ENCODE assay signal across 2 cellular contexts in the genomic region with DNA sequence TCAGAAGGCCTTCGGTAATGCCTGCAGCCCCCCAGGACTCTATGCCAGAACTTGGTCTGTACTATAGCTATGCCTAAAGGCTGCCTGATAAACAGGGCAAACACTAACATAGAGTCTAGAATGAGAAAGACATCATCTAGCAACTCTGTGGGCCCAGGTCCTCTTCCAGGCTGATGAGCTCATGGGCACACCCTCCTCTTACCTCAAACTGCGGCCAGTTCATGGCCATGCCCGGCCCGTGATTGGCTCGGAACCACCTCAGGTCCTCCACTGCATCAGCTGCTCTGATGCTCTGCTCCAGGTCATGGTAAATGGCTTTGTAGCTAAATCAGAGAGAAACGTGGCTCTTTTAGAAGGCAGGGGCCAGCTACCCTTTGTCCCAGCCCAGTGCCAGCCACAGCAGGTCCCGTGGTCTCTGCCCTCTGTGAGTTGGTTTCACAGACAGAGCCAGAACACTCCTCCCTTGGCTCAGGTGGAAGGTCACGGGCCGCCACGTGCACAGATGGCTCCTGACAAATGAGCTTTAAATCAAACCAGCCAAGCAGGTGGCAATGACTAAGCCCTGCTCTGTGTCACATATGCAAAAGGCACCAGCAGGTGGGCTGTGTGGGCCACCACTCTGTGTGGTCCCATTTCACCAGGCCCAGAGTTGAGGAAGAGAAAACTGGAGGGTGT.
TF ChIP-seq lines count a peak whose summit lies in the region.

No MANE protein-coding gene starts in this region.

TF ChIP-seq in HEK293, 187 proteins besides CTCF, POLR2A, EP300 and RAD21:
- TF ChIP-seq GLIS1 (tag by site-specific recombination; IDR thresholded peaks at IDR 0.05), result peak; percentile 56
- peak; percentile 60 for TF ChIP-seq ZIC2 (tag by site-specific recombination; IDR thresholded peaks at IDR 0.05)
- no peak for TF ChIP-seq ZNF585B (tag by site-specific recombination; IDR thresholded peaks at IDR 0.05)

TF ChIP-seq in GM12878, 131 proteins besides CTCF, POLR2A, EP300 and RAD21:
- no peak for TF ChIP-seq FOXM1 (IDR thresholded peaks at IDR 0.05; ENCODE audit: low read depth, low read length)
- TF ChIP-seq ZNF274 (IDR thresholded peaks at IDR 0.05; ENCODE audit: insufficient read depth, insufficient read length), result no peak
- TF ChIP-seq, protein P1, sequence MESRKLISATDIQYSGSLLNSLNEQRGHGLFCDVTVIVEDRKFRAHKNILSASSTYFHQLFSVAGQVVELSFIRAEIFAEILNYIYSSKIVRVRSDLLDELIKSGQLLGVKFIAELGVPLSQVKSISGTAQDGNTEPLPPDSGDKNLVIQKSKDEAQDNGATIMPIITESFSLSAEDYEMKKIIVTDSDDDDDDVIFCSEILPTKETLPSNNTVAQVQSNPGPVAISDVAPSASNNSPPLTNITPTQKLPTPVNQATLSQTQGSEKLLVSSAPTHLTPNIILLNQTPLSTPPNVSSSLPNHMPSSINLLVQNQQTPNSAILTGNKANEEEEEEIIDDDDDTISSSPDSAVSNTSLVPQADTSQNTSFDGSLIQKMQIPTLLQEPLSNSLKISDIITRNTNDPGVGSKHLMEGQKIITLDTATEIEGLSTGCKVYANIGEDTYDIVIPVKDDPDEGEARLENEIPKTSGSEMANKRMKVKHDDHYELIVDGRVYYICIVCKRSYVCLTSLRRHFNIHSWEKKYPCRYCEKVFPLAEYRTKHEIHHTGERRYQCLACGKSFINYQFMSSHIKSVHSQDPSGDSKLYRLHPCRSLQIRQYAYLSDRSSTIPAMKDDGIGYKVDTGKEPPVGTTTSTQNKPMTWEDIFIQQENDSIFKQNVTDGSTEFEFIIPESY (IDR thresholded peaks at IDR 0.05), result no peak
- TF ChIP-seq, protein P2, sequence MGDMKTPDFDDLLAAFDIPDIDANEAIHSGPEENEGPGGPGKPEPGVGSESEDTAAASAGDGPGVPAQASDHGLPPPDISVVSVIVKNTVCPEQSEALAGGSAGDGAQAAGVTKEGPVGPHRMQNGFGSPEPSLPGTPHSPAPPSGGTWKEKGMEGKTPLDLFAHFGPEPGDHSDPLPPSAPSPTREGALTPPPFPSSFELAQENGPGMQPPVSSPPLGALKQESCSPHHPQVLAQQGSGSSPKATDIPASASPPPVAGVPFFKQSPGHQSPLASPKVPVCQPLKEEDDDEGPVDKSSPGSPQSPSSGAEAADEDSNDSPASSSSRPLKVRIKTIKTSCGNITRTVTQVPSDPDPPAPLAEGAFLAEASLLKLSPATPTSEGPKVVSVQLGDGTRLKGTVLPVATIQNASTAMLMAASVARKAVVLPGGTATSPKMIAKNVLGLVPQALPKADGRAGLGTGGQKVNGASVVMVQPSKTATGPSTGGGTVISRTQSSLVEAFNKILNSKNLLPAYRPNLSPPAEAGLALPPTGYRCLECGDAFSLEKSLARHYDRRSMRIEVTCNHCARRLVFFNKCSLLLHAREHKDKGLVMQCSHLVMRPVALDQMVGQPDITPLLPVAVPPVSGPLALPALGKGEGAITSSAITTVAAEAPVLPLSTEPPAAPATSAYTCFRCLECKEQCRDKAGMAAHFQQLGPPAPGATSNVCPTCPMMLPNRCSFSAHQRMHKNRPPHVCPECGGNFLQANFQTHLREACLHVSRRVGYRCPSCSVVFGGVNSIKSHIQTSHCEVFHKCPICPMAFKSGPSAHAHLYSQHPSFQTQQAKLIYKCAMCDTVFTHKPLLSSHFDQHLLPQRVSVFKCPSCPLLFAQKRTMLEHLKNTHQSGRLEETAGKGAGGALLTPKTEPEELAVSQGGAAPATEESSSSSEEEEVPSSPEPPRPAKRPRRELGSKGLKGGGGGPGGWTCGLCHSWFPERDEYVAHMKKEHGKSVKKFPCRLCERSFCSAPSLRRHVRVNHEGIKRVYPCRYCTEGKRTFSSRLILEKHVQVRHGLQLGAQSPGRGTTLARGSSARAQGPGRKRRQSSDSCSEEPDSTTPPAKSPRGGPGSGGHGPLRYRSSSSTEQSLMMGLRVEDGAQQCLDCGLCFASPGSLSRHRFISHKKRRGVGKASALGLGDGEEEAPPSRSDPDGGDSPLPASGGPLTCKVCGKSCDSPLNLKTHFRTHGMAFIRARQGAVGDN (IDR thresholded peaks at IDR 0.05), result no peak
- TF ChIP-seq, protein P3, sequence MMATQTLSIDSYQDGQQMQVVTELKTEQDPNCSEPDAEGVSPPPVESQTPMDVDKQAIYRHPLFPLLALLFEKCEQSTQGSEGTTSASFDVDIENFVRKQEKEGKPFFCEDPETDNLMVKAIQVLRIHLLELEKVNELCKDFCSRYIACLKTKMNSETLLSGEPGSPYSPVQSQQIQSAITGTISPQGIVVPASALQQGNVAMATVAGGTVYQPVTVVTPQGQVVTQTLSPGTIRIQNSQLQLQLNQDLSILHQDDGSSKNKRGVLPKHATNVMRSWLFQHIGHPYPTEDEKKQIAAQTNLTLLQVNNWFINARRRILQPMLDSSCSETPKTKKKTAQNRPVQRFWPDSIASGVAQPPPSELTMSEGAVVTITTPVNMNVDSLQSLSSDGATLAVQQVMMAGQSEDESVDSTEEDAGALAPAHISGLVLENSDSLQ (IDR thresholded peaks at IDR 0.05), result no peak
- TF ChIP-seq, protein P4, sequence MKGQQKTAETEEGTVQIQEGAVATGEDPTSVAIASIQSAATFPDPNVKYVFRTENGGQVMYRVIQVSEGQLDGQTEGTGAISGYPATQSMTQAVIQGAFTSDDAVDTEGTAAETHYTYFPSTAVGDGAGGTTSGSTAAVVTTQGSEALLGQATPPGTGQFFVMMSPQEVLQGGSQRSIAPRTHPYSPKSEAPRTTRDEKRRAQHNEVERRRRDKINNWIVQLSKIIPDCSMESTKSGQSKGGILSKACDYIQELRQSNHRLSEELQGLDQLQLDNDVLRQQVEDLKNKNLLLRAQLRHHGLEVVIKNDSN (IDR thresholded peaks at IDR 0.05; ENCODE audit: borderline replicate concordance, extremely low read length, insufficient read depth, low read depth, low read length), result no peak
- TF ChIP-seq NBN (IDR thresholded peaks at IDR 0.05), result no peak
- TF ChIP-seq, protein P5, sequence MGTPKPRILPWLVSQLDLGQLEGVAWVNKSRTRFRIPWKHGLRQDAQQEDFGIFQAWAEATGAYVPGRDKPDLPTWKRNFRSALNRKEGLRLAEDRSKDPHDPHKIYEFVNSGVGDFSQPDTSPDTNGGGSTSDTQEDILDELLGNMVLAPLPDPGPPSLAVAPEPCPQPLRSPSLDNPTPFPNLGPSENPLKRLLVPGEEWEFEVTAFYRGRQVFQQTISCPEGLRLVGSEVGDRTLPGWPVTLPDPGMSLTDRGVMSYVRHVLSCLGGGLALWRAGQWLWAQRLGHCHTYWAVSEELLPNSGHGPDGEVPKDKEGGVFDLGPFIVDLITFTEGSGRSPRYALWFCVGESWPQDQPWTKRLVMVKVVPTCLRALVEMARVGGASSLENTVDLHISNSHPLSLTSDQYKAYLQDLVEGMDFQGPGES (IDR thresholded peaks at IDR 0.05), result no peak
- TF ChIP-seq MYB (IDR thresholded peaks at IDR 0.05; ENCODE audit: borderline replicate concordance, low read depth, low read length), result no peak
- no peak for TF ChIP-seq ESRRA (IDR thresholded peaks at IDR 0.05; ENCODE audit: low read length)
- no peak for TF ChIP-seq JUND (IDR thresholded peaks at IDR 0.05; ENCODE audit: low read depth, low read length)
